8 cellular contexts compared by ENCODE assay signal in the genomic region with DNA sequence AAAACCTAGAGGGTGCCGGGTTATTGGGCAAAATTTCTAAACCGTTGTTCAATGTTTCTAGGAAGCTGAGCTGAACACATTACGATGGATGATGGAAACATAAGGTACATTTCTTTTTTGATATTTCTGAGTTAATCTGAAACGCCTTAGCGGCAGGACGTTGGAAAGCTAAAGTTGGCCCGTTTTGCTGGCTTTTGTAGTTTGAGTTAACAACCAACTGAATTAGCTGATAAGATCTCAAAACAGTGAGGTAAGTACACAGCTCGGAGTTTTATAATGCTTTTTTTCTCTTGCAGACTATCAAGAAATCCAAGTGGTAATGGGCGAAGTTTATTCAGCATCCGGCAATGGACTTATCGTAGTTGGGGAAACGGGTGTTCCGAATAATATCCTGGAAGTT.
DNase-seq lines count a peak whose midpoint lies in the region; ATAC-seq and TF ChIP-seq lines count a peak whose summit lies in the region.

No MANE protein-coding gene starts in this region.

- DNase-seq in CD4-positive, alpha-beta memory T cell: peak; percentile 37 to 53 (median 46)
- DNase-seq in PC-3 (no peak), endodermal cell (no peak), neuronal stem cell (ENCODE audit: low spot score) (no peak), NCI-H1694 treated with DMSO at 0.1 percent for 48 hours (lab: John Stamatoyannopoulos, UW) (no peak), KBM-7 (no peak)

- H3K18ac ChIP-seq in neuronal stem cell (ENCODE audit: low read length): no peak overlapping the region

- H3K36me3 ChIP-seq in CD4-positive, alpha-beta memory T cell (ENCODE audit: insufficient read depth, low read length): peaks cover 5% of the 10 kb centered on the region
- H3K36me3 ChIP-seq in PC-3 (ENCODE audit: low read depth, low read length) (peaks cover 27% of the 10 kb centered on the region), endodermal cell (ENCODE audit: control insufficient read depth, insufficient read depth, low read length) (peaks cover 27% of the 10 kb centered on the region), neuronal stem cell (replicated peaks in 1 of 2; ENCODE audit: control insufficient read depth in 2 of 2, insufficient read depth in 2 of 2, low read length in 2 of 2) (peaks cover 0 to 8% of the 10 kb centered on the region in 2 donors)

- no TSS peak for BruUV-seq in PC-3 (replicated peaks; lab: Mats Ljungman, UMichigan)

- CTCF ChIA-PET in CD4-positive, alpha-beta memory T cell (lab: Charles Lee; ENCODE audit: partially characterized antibody): no interaction called here
- CTCF ChIA-PET in PC-3 (lab: Charles Lee): no interaction called here

- H2BK15ac ChIP-seq in neuronal stem cell (ENCODE audit: low read length): no peak overlapping the region

- no peak overlapping the region for H4K91ac ChIP-seq in neuronal stem cell (ENCODE audit: low read depth, low read length, poor library complexity)

- H3K27me3 ChIP-seq in CD4-positive, alpha-beta memory T cell (ENCODE audit: insufficient read depth, low read length): no peaks in the 10 kb centered on the region
- H3K27me3 ChIP-seq in PC-3 (ENCODE audit: low read length): no peaks in the 10 kb centered on the region
- H3K27me3 ChIP-seq in endodermal cell (ENCODE audit: control insufficient read depth, insufficient read depth, low read length, poor library complexity, severe bottlenecking): no peaks in the 10 kb centered on the region
- peaks cover 0 to 5% (median 0%) of the 10 kb centered on the region in 3 experiments for H3K27me3 ChIP-seq in neuronal stem cell (ENCODE audit: control insufficient read depth in 3 of 3, insufficient read depth in 3 of 3, low read depth in 1 of 3, low read length in 3 of 3)

- peak overlapping the region; percentile 96 for H3K4me2 ChIP-seq in PC-3 (ENCODE audit: low read length)
- peak overlapping the region; percentile 68 for H3K4me2 ChIP-seq in neuronal stem cell (ENCODE audit: insufficient read depth, low read length, poor library complexity, severe bottlenecking)

- no peak overlapping the region for H4K8ac ChIP-seq in neuronal stem cell (ENCODE audit: low read depth, low read length)

- intact Hi-C loops in CD4-positive, alpha-beta memory T cell (cut with micrococcal nuclease): loop anchor here (2.0 to 5.0 kb wide), 3 partner anchors 573 to 1021 kb away; partner anchors contain the start of gene USP53
- intact Hi-C loops in PC-3 (cut with micrococcal nuclease): loop anchor here (10.0 kb wide), 1 partner anchor 1145 kb away; no protein-coding TSS in a partner anchor

- peaks cover 37% of the 10 kb centered on the region for H3K4me1 ChIP-seq in CD4-positive, alpha-beta memory T cell (ENCODE audit: insufficient read depth, low read length)
- H3K4me1 ChIP-seq in PC-3 (ENCODE audit: insufficient read depth, low read length) (peaks cover 15% of the 10 kb centered on the region), endodermal cell (ENCODE audit: control insufficient read depth, insufficient read depth, low read length) (peaks cover 3% of the 10 kb centered on the region), neuronal stem cell (ENCODE audit: control insufficient read depth in 2 of 2, insufficient read depth in 1 of 2, low read depth in 1 of 2, low read length in 2 of 2) (peaks cover 0 to 4% of the 10 kb centered on the region in 2 donors)

- peak overlapping the region; percentile 96 for H3K27ac ChIP-seq in CD4-positive, alpha-beta memory T cell (ENCODE audit: low read depth, low read length)
- H3K27ac ChIP-seq in PC-3 (ENCODE audit: low read length): peak overlapping the region; percentile 77
- no peak overlapping the region for H3K27ac ChIP-seq in endodermal cell (ENCODE audit: low read depth, low read length)
- no peak overlapping the region for H3K27ac ChIP-seq in neuronal stem cell (replicated peaks; ENCODE audit: low read length)

- POLR2A ChIA-PET in CD4-positive, alpha-beta memory T cell (lab: Charles Lee; ENCODE audit: partially characterized antibody): interaction anchor here (0.7 to 2.1 kb wide), 5 partner anchors 33 to 1349 kb away, joined by 3 to 7 read pairs (median 4); partner anchors contain the start of genes METTL14, PDE5A and PRSS12
- POLR2A ChIA-PET in PC-3 (lab: Charles Lee; ENCODE audit: unreplicated experiment): no interaction called here

- H3K9ac ChIP-seq in PC-3 (ENCODE audit: low read length) (peak overlapping the region; percentile 100), endodermal cell (ENCODE audit: extremely low read depth, low read length, poor library complexity, severe bottlenecking) (peak overlapping the region; percentile 93), neuronal stem cell (ENCODE audit: low read depth, low read length, poor library complexity) (no peak overlapping the region)

- H3K23ac ChIP-seq in neuronal stem cell (ENCODE audit: low read depth, low read length, poor library complexity): no peak overlapping the region

- H2AK5ac ChIP-seq in neuronal stem cell (ENCODE audit: low read depth, low read length): no peak overlapping the region

- no peak overlapping the region for H2BK5ac ChIP-seq in neuronal stem cell (ENCODE audit: low read length)

- H3K4me3 Mint-ChIP-seq in CD4-positive, alpha-beta memory T cell: peak overlapping the region; percentile 90 to 99 (median 94)
- peak overlapping the region; percentile 84 for H3K4me3 Mint-ChIP-seq in endodermal cell

- peaks cover 24% of the 10 kb centered on the region for H3F3A ChIP-seq in PC-3 (ENCODE audit: low read length, unreplicated experiment)

- peaks cover 21% of the 10 kb centered on the region for H3K79me2 ChIP-seq in PC-3 (ENCODE audit: low read length)

- no peak overlapping the region for H3K14ac ChIP-seq in neuronal stem cell (ENCODE audit: low read length)

- WGBS in endodermal cell (ENCODE audit: insufficient coverage in 1 of 2, insufficient read length in 1 of 2), 2 experiments: 10 to 11% methylated on average over 9 to 13 of the region's 13 CpGs
- WGBS in neuronal stem cell (ENCODE audit: extremely low coverage in 2 of 2, insufficient read length in 2 of 2, insufficient replicate concordance in 1 of 2), 2 donors: no CpG with 5 or more reads among the region's 13 CpGs

- no peak overlapping the region for H2BK120ac ChIP-seq in neuronal stem cell (ENCODE audit: low read depth, low read length)

- no peak overlapping the region for H2AFZ ChIP-seq in PC-3 (ENCODE audit: low read length)
- H2AFZ ChIP-seq in neuronal stem cell (ENCODE audit: low read length): peak overlapping the region; percentile 91

- H3K9me3 Mint-ChIP-seq in CD4-positive, alpha-beta memory T cell: no peaks in the 10 kb centered on the region
- peaks cover 3% of the 10 kb centered on the region for H3K9me3 Mint-ChIP-seq in endodermal cell

- peaks cover 22 to 57% (median 40%) of the 10 kb centered on the region in 4 donors for H3K4me1 Mint-ChIP-seq in CD4-positive, alpha-beta memory T cell
- H3K4me1 Mint-ChIP-seq in endodermal cell: peaks cover 17% of the 10 kb centered on the region

- peak overlapping the region; percentile 32 to 69 for H3K4me3 ChIP-seq in CD4-positive, alpha-beta memory T cell (ENCODE audit: low read length in 2 of 2)
- H3K4me3 ChIP-seq in PC-3 (ENCODE audit: low read length) (peak overlapping the region; percentile 100), endodermal cell (ENCODE audit: low read length) (peak overlapping the region; percentile 94), neuronal stem cell (ENCODE audit: low read length in 2 of 2) (peak overlapping the region; percentile 71 to 94)

- peaks cover 31% of the 10 kb centered on the region for H4K20me1 ChIP-seq in PC-3 (ENCODE audit: low read length)

- no peak for ATAC-seq in PC-3
- ATAC-seq in HG02623 (IDR thresholded peaks at IDR 0.05; ENCODE audit: unreplicated experiment): no peak
- no peak for ATAC-seq in HG03095 (IDR thresholded peaks at IDR 0.05; ENCODE audit: unreplicated experiment)

- TF ChIP-seq CTCF in PC-3 (conservative IDR thresholded peaks at IDR 0.05; ENCODE audit: low read depth, low read length) (no peak), endodermal cell (conservative IDR thresholded peaks at IDR 0.05) (no peak)

- H3K9me3 ChIP-seq in CD4-positive, alpha-beta memory T cell (ENCODE audit: control insufficient read depth in 1 of 2, low read length in 2 of 2): no peaks in the 10 kb centered on the region
- H3K9me3 ChIP-seq in PC-3 (ENCODE audit: low read length): no peaks in the 10 kb centered on the region
- H3K9me3 ChIP-seq in endodermal cell (ENCODE audit: control insufficient read depth, low read length): peaks cover 5% of the 10 kb centered on the region
- H3K9me3 ChIP-seq in neuronal stem cell (replicated peaks in 1 of 2; ENCODE audit: control insufficient read depth in 2 of 2, insufficient read depth in 1 of 2, low read depth in 1 of 2, low read length in 2 of 2): peaks cover 0 to 4% of the 10 kb centered on the region in 2 donors

- H2BK12ac ChIP-seq in neuronal stem cell (ENCODE audit: low read length): no peak overlapping the region

- H3K27me3 Mint-ChIP-seq in CD4-positive, alpha-beta memory T cell: no peaks in the 10 kb centered on the region
- H3K27me3 Mint-ChIP-seq in endodermal cell (ENCODE audit: insufficient read depth): no peaks in the 10 kb centered on the region

- H3K9me2 ChIP-seq in PC-3 (replicated peaks; ENCODE audit: low read length): no peaks in the 10 kb centered on the region

- no peaks in the 10 kb centered on the region for H3K79me1 ChIP-seq in neuronal stem cell (ENCODE audit: low read depth, low read length)

- in situ Hi-C loops in KBM-7 (cut with MboI; ENCODE audit: low pct_unique_long_range_greater_than_20kb, low sequenced_read_pairs): no loop called here

- H3K36me3 Mint-ChIP-seq in CD4-positive, alpha-beta memory T cell: peaks cover 30 to 45% of the 10 kb centered on the region in 2 donors
- H3K36me3 Mint-ChIP-seq in endodermal cell (ENCODE audit: low read depth): peaks cover 10% of the 10 kb centered on the region

- peak overlapping the region; percentile 94 to 100 (median 98) for H3K27ac Mint-ChIP-seq in CD4-positive, alpha-beta memory T cell
- peak overlapping the region; percentile 96 for H3K27ac Mint-ChIP-seq in endodermal cell

- no peak overlapping the region for H3K4ac ChIP-seq in neuronal stem cell (ENCODE audit: low read length)

Comparison
In these comparisons a context has a peak if more than half of its experiments do, and no peak if none do; other contexts are left out.
1. DNase-seq: peak in CD4-positive, alpha-beta memory T cell (5 of 5); none in PC-3 (single experiment), endodermal cell (single experiment), neuronal stem cell (single experiment), NCI-H1694 treated with DMSO at 0.1 percent for 48 hours (single experiment) and KBM-7 (single experiment).
2. H3K27ac ChIP-seq: peak in CD4-positive, alpha-beta memory T cell (single experiment) and PC-3 (single experiment); none in endodermal cell (single experiment) and neuronal stem cell (single experiment).
3. Peak in every context shown above with its lines, with median percentiles within 50 percentile points of each other: H3K4me3 ChIP-seq.